ENCODE assay signal across 10 cellular contexts in the genomic region with DNA sequence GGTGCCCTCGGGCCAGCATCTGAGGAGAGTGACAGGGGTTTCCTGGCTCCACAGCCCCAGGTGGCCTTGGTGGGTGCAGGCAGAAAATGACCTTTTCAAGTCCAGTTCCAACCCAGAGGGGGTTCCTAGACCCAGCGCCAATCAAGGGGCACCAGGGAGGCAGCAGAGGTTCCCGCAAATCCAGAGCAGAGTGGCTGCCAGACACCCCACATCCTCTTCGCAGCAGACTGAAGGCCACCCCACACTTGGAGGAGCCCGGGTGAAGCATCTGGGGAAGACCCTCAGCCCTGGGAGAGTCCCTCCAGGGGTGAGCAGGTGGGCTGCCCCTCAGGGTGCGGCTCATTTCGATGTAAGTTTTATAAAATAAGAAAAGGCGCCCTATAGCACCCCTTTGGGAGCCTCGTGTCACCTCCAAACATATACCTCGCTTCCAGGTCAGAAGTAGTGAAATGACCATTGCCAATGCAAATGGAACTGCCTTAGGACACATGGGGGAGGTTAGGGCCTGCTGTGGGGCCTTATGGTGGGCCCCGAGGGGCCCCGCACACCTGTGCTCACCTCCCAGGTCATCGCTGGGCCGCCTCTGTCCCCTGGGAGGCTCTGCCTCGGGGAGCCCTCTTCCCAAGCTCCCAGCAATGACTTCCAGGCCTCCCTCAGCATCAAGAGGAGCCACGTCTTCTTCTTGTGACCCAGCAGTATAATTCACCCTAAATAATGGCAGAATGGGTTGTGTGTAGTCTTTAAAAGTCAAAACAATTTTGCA. TPM values are rescaled to one million over a fixed set of nuclear protein-coding genes. Genes with fewer than 3 reads are reported as not detected.
A peak's percentile ranks its signal among the peaks of the same experiment; 100 is the strongest.
DNase-seq lines count a peak whose midpoint lies in the region; ATAC-seq, FAIRE-seq and TF ChIP-seq lines count a peak whose summit lies in the region.
"Had no signal": no experiment of that assay in that cellular context is flagged by ENCODE, and none has a peak within 500 bp of the region (broad histone marks: within the 10 kb centered on the region; RNA-seq: fewer than 3 reads in every experiment).

No MANE protein-coding gene starts in this region.

- peaks cover 5% of the 10 kb centered on the region for H3K27me3 Mint-ChIP-seq in activated naive CD4-positive, alpha-beta T cell treated with anti-CD3 and anti-CD28 coated beads, Interleukin-2, amount 10 ng/mL, durations not matched to agents 7 days and 5 days
- peaks cover 8% of the 10 kb centered on the region for H3K27me3 Mint-ChIP-seq in astrocyte (ENCODE audit: low read depth, unreplicated experiment)

- in situ Hi-C loops in transverse colon (cut with MboI; ENCODE audit: low pct_ligation_motif_present in 1 of 4, low pct_unique_long_range_greater_than_20kb in 1 of 4, low sequenced_read_pairs in 3 of 4): no loop called here

- H3K27ac ChIP-seq in astrocyte (ENCODE audit: low read depth, low read length) (no peak overlapping the region), left lung (peak overlapping the region in 1 of 2 donors; percentile 70), transverse colon (peak overlapping the region; percentile 72 to 86 (median 80))

- no peak overlapping the region for H2AFZ ChIP-seq in astrocyte (ENCODE audit: low read depth, low read length)

- peaks cover 48% of the 10 kb centered on the region for H3K4me1 Mint-ChIP-seq in activated naive CD4-positive, alpha-beta T cell treated with anti-CD3 and anti-CD28 coated beads, Interleukin-2, amount 10 ng/mL, durations not matched to agents 7 days and 5 days
- peaks cover 6% of the 10 kb centered on the region for H3K4me1 Mint-ChIP-seq in astrocyte (ENCODE audit: low read depth, unreplicated experiment)

- H3K36me3 Mint-ChIP-seq in activated naive CD4-positive, alpha-beta T cell treated with anti-CD3 and anti-CD28 coated beads, Interleukin-2, amount 10 ng/mL, durations not matched to agents 7 days and 5 days: peaks cover 9% of the 10 kb centered on the region
- H3K36me3 Mint-ChIP-seq in astrocyte (ENCODE audit: low read depth, unreplicated experiment): no peaks in the 10 kb centered on the region

- H3K9ac ChIP-seq in astrocyte (ENCODE audit: low read length): no peak overlapping the region

- CTCF ChIA-PET in activated naive CD4-positive, alpha-beta T cell treated with anti-CD3 and anti-CD28 coated beads, Interleukin-2, amount 10 ng/mL, durations not matched to agents 7 days and 5 days (lab: Charles Lee): interaction anchor here (2.5 kb wide), 2 partner anchors 149 to 178 kb away, joined by 14 to 15 read pairs; partner anchors contain the start of gene ING5

- no peak for DNase-seq in activated naive CD4-positive, alpha-beta T cell treated with anti-CD3 and anti-CD28 coated beads, Interleukin-2, amount 10 ng/mL, durations not matched to agents 7 days and 5 days
- no peak for DNase-seq in activated naive CD4-positive, alpha-beta T cell treated with Interleukin-2 at 50 U/mL for 16 hours
- DNase-seq in astrocyte (ENCODE audit: low read depth) (no peak), left lung (peak in 1 of 2 donors; percentile 52), transverse colon (no peak), middle frontal gyrus (ENCODE audit: extremely low spot score, low spot score) (no peak), KG1 (lab: John Stamatoyannopoulos, UW) (no peak)
- DNase-seq: T1000 had no signal

- no peaks in the 10 kb centered on the region for H4K20me1 ChIP-seq in astrocyte (ENCODE audit: insufficient read depth, low read length)

- H3K27ac Mint-ChIP-seq in activated naive CD4-positive, alpha-beta T cell treated with anti-CD3 and anti-CD28 coated beads, Interleukin-2, amount 10 ng/mL, durations not matched to agents 7 days and 5 days: peak overlapping the region; percentile 96
- H3K27ac Mint-ChIP-seq in astrocyte (ENCODE audit: unreplicated experiment): no peak overlapping the region

- no peaks in the 10 kb centered on the region for H3K27me3 ChIP-seq in astrocyte (ENCODE audit: insufficient read depth, low read length)
- no peaks in the 10 kb centered on the region for H3K27me3 ChIP-seq in left lung
- H3K27me3 ChIP-seq in transverse colon: no peaks in the 10 kb centered on the region
- H3K27me3 ChIP-seq: thyroid gland had no signal

- H3K4me2 ChIP-seq in astrocyte (ENCODE audit: low read length): peak overlapping the region; percentile 94

- no peak for TF ChIP-seq EP300 in transverse colon (IDR thresholded peaks at IDR 0.05; ENCODE audit: low read depth)

- WGBS in transverse colon (ENCODE audit: low coverage in 1 of 2), 2 donors: 55 to 68% methylated on average over 4 to 15 of the region's 16 CpGs

- H3K79me2 ChIP-seq in astrocyte (ENCODE audit: insufficient read depth, low read length): no peaks in the 10 kb centered on the region

- H3K4me3 ChIP-seq in astrocyte (ENCODE audit: insufficient read depth, low read depth, low read length) (peak overlapping the region; percentile 68), left lung (peak overlapping the region; percentile 54 to 65), transverse colon (peak overlapping the region in 3 of 4 donors; percentile 36 to 64 (median 46))

- H3K4me3 Mint-ChIP-seq in activated naive CD4-positive, alpha-beta T cell treated with anti-CD3 and anti-CD28 coated beads, Interleukin-2, amount 10 ng/mL, durations not matched to agents 7 days and 5 days: peak overlapping the region; percentile 86
- peak overlapping the region; percentile 84 for H3K4me3 Mint-ChIP-seq in astrocyte (ENCODE audit: unreplicated experiment)

- H3K36me3 ChIP-seq in astrocyte (ENCODE audit: insufficient read depth, low read length): no peaks in the 10 kb centered on the region
- H3K36me3 ChIP-seq in left lung: no peaks in the 10 kb centered on the region
- no peaks in the 10 kb centered on the region for H3K36me3 ChIP-seq in transverse colon
- H3K36me3 ChIP-seq: thyroid gland had no signal

- no peaks in the 10 kb centered on the region for H3K9me3 ChIP-seq in astrocyte (ENCODE audit: insufficient read depth, low read depth, low read length)
- H3K9me3 ChIP-seq in left lung: no peaks in the 10 kb centered on the region
- H3K9me3 ChIP-seq in transverse colon: no peaks in the 10 kb centered on the region
- H3K9me3 ChIP-seq: thyroid gland had no signal

- H3K9me3 Mint-ChIP-seq in activated naive CD4-positive, alpha-beta T cell treated with anti-CD3 and anti-CD28 coated beads, Interleukin-2, amount 10 ng/mL, durations not matched to agents 7 days and 5 days: peaks cover under 1% of the 10 kb centered on the region
- peaks cover 1% of the 10 kb centered on the region for H3K9me3 Mint-ChIP-seq in astrocyte (ENCODE audit: unreplicated experiment)

- ATAC-seq in left lung: no peak
- no peak for ATAC-seq in GM21528 (IDR thresholded peaks at IDR 0.05; ENCODE audit: low FRiP score, unreplicated experiment)

- no peak for TF ChIP-seq CTCF in astrocyte (IDR thresholded peaks at IDR 0.05; ENCODE audit: insufficient read depth, low read depth, low read length)
- no peak for TF ChIP-seq CTCF in left lung (IDR thresholded peaks at IDR 0.05)
- no peak for TF ChIP-seq CTCF in transverse colon (IDR thresholded peaks at IDR 0.05)

- intact Hi-C loops in left lung (cut with DNase I) (no loop called here), transverse colon (cut with DNase I; ENCODE audit: low total_unique reads) (no loop called here)

- no peak for TF ChIP-seq POLR2A in transverse colon (IDR thresholded peaks at IDR 0.05)

- peaks cover 12% of the 10 kb centered on the region for H3K4me1 ChIP-seq in astrocyte (ENCODE audit: insufficient read depth, low read length)
- H3K4me1 ChIP-seq in left lung: peaks cover 9 to 19% of the 10 kb centered on the region in 2 donors
- peaks cover 0 to 26% (median 12%) of the 10 kb centered on the region in 4 donors for H3K4me1 ChIP-seq in transverse colon

- FAIRE-seq in astrocyte (lab: Jason Lieb, UNC): no peak

RNA-seq across cellular contexts. Expression of gene RTP5, which starts 11.0 kb away (rescaled TPM):
- total RNA-seq in astrocyte: not detected in 2 replicates
- total RNA-seq in left lung: under 1 TPM in 1 of 2 donors, not detected in 1; 0.10 TPM
- total RNA-seq in transverse colon: under 1 TPM in 1 of 4 donors, not detected in 3; 0.16 TPM

RNA-seq across cellular contexts. Expression of gene PDCD1, which starts 21.8 kb away (rescaled TPM):
- not detected in 2 replicates for total RNA-seq in astrocyte
- total RNA-seq in left lung: 1 to 10 TPM; 1.1 TPM
- under 1 TPM in 2 of 4 donors, not detected in 2; 0.55 to 0.64 TPM for total RNA-seq in transverse colon
